In genomic region chr2:47026738-47027531, GRCh38 we compare ENCODE assay signal across 1 cellular context.
A peak's percentile ranks its signal among the peaks of the same experiment; 100 is the strongest.
TF ChIP-seq lines count a peak whose summit lies in the region.

No MANE protein-coding gene starts in this region.

TF ChIP-seq in HepG2, 621 proteins besides CTCF, POLR2A, EP300 and RAD21 (continued from another document and continues in another):
- TF ChIP-seq RFX5 (IDR thresholded peaks at IDR 0.05; ENCODE audit: low read depth, low read length) = no peak
- TF ChIP-seq ZNF124 (CRISPR knock-in tag; IDR thresholded peaks at IDR 0.05) = no peak
- TF ChIP-seq ZKSCAN8 (CRISPR knock-in tag; IDR thresholded peaks at IDR 0.05; ENCODE audit: borderline replicate concordance) = no peak
- no peak for TF ChIP-seq ZSCAN12 (CRISPR knock-in tag; IDR thresholded peaks at IDR 0.05)
- TF ChIP-seq ETV5 (CRISPR knock-in tag; IDR thresholded peaks at IDR 0.05; ENCODE audit: borderline replicate concordance) = no peak
- TF ChIP-seq USF2 (IDR thresholded peaks at IDR 0.05; ENCODE audit: low read depth, low read length) = no peak
- TF ChIP-seq USF2 (CRISPR knock-in tag; IDR thresholded peaks at IDR 0.05; ENCODE audit: borderline replicate concordance) = no peak
- no peak for TF ChIP-seq ZNF782 (CRISPR knock-in tag; IDR thresholded peaks at IDR 0.05; ENCODE audit: borderline replicate concordance)
- TF ChIP-seq MLXIP (CRISPR knock-in tag; IDR thresholded peaks at IDR 0.05; ENCODE audit: borderline replicate concordance) = no peak
- TF ChIP-seq ZNF24 (IDR thresholded peaks at IDR 0.05) = no peak
- no peak for TF ChIP-seq BRCA1 (CRISPR knock-in tag; IDR thresholded peaks at IDR 0.05)
- TF ChIP-seq ZNF770 (CRISPR knock-in tag; IDR thresholded peaks at IDR 0.05) = no peak
- TF ChIP-seq ZNF777 (CRISPR knock-in tag; IDR thresholded peaks at IDR 0.05) = no peak
- TF ChIP-seq HOXA5 (CRISPR knock-in tag; IDR thresholded peaks at IDR 0.05) = no peak
- peak; percentile 40; the same call in 1 of the 2 replicates for TF ChIP-seq ZNF839 (CRISPR knock-in tag; IDR thresholded peaks at IDR 0.05; ENCODE audit: borderline replicate concordance)
- TF ChIP-seq NR2F1 (CRISPR knock-in tag; IDR thresholded peaks at IDR 0.05) = peak in 1 of 2 experiments; percentile 65; a peak in 1 of 4 replicates
- TF ChIP-seq ZNF781 (CRISPR knock-in tag; IDR thresholded peaks at IDR 0.05; ENCODE audit: borderline replicate concordance, not compliant biosample characterization) = no peak
- TF ChIP-seq TAF1 (CRISPR knock-in tag; IDR thresholded peaks at IDR 0.05) = no peak
- peak; percentile 78; the same call in 1 of the 2 replicates for TF ChIP-seq MEIS1 (CRISPR knock-in tag; IDR thresholded peaks at IDR 0.05; ENCODE audit: borderline replicate concordance)
- TF ChIP-seq NFE2L1 (CRISPR knock-in tag; IDR thresholded peaks at IDR 0.05; ENCODE audit: borderline replicate concordance) = no peak
- TF ChIP-seq ZNF761 (CRISPR knock-in tag; conservative IDR thresholded peaks at IDR 0.05) = no peak
- TF ChIP-seq ZNF333 (CRISPR knock-in tag; IDR thresholded peaks at IDR 0.05; ENCODE audit: borderline replicate concordance) = no peak
- no peak for TF ChIP-seq ZNF567 (CRISPR knock-in tag; IDR thresholded peaks at IDR 0.05; ENCODE audit: borderline replicate concordance)
- 0 out of 2 replicates have a peak, but pooled peaks have one; percentile 20 for TF ChIP-seq HDAC1 (CRISPR knock-in tag; IDR thresholded peaks at IDR 0.05)
- peak; percentile 63 for TF ChIP-seq PBX2 (CRISPR knock-in tag; IDR thresholded peaks at IDR 0.05)
- TF ChIP-seq BRF2 (CRISPR knock-in tag; IDR thresholded peaks at IDR 0.05) = no peak
- no peak for TF ChIP-seq ZNF274 (CRISPR knock-in tag; IDR thresholded peaks at IDR 0.05)
- TF ChIP-seq BCL6 (CRISPR knock-in tag; IDR thresholded peaks at IDR 0.05) = no peak
- peak; percentile 43 for TF ChIP-seq RARA (CRISPR knock-in tag; IDR thresholded peaks at IDR 0.05)
- TF ChIP-seq ELF4 (CRISPR knock-in tag; IDR thresholded peaks at IDR 0.05; ENCODE audit: borderline replicate concordance) = no peak
- no peak for TF ChIP-seq ZNF629 (CRISPR knock-in tag; conservative IDR thresholded peaks at IDR 0.05)
- no peak for TF ChIP-seq ZSCAN22 (CRISPR knock-in tag; IDR thresholded peaks at IDR 0.05)
- TF ChIP-seq GTF3A (CRISPR knock-in tag; conservative IDR thresholded peaks at IDR 0.05) = no peak
- TF ChIP-seq SIN3B (IDR thresholded peaks at IDR 0.05; ENCODE audit: low read length) = no peak
- TF ChIP-seq SPEN (CRISPR knock-in tag; IDR thresholded peaks at IDR 0.05; ENCODE audit: low read depth) = no peak
- TF ChIP-seq ZIK1 (CRISPR knock-in tag; IDR thresholded peaks at IDR 0.05; ENCODE audit: borderline replicate concordance, low read depth) = no peak
- no peak for TF ChIP-seq SP4 (CRISPR knock-in tag; IDR thresholded peaks at IDR 0.05)
- TF ChIP-seq CEBPZ (IDR thresholded peaks at IDR 0.05; ENCODE audit: low read length) = no peak
- no peak for TF ChIP-seq ZNF549 (CRISPR knock-in tag; IDR thresholded peaks at IDR 0.05)
- TF ChIP-seq HOXD1 (CRISPR knock-in tag; IDR thresholded peaks at IDR 0.05) = no peak
- TF ChIP-seq HOXA9 (CRISPR knock-in tag; IDR thresholded peaks at IDR 0.05; ENCODE audit: borderline replicate concordance) = no peak
- no peak for TF ChIP-seq NCOA1 (CRISPR knock-in tag; IDR thresholded peaks at IDR 0.05)
- peak; percentile 56; the same call in 1 of the 2 replicates for TF ChIP-seq SALL1 (CRISPR knock-in tag; IDR thresholded peaks at IDR 0.05)
- TF ChIP-seq ZFP41 (CRISPR knock-in tag; IDR thresholded peaks at IDR 0.05; ENCODE audit: borderline replicate concordance) = no peak
- TF ChIP-seq ZNF512 (CRISPR knock-in tag; IDR thresholded peaks at IDR 0.05) = no peak
- no peak for TF ChIP-seq ZNF414 (CRISPR knock-in tag; IDR thresholded peaks at IDR 0.05)
- no peak for TF ChIP-seq ZUFSP (CRISPR knock-in tag; IDR thresholded peaks at IDR 0.05; ENCODE audit: borderline replicate concordance)
- no peak for TF ChIP-seq ZNF7 (CRISPR knock-in tag; IDR thresholded peaks at IDR 0.05)
- no peak for TF ChIP-seq POLR2G (IDR thresholded peaks at IDR 0.05; ENCODE audit: low read depth, low read length)
- no peak for TF ChIP-seq ZSCAN25 (CRISPR knock-in tag; IDR thresholded peaks at IDR 0.05)
- TF ChIP-seq ZNF143 (CRISPR knock-in tag; IDR thresholded peaks at IDR 0.05) = no peak
- TF ChIP-seq FLYWCH1 (CRISPR knock-in tag; IDR thresholded peaks at IDR 0.05) = no peak
- no peak for TF ChIP-seq ETV6 (CRISPR knock-in tag; conservative IDR thresholded peaks at IDR 0.05)
- TF ChIP-seq HDAC2 (CRISPR knock-in tag; IDR thresholded peaks at IDR 0.05) = peak; percentile 18; the same call in 1 of the 2 replicates
- no peak for TF ChIP-seq ZC3H4 (CRISPR knock-in tag; IDR thresholded peaks at IDR 0.05; ENCODE audit: borderline replicate concordance)
- TF ChIP-seq RARG (CRISPR knock-in tag; IDR thresholded peaks at IDR 0.05; ENCODE audit: low read depth) = no peak
- no peak for TF ChIP-seq EZH2 (conservative IDR thresholded peaks at IDR 0.05; ENCODE audit: low read depth, low read length)
- no peak for TF ChIP-seq HDAC6 (IDR thresholded peaks at IDR 0.05; ENCODE audit: low read depth, low read length)
- no peak for TF ChIP-seq FOXP1 (IDR thresholded peaks at IDR 0.05)
- no peak for TF ChIP-seq FOXP1 (CRISPR knock-in tag; IDR thresholded peaks at IDR 0.05)
